In the genomic region with DNA sequence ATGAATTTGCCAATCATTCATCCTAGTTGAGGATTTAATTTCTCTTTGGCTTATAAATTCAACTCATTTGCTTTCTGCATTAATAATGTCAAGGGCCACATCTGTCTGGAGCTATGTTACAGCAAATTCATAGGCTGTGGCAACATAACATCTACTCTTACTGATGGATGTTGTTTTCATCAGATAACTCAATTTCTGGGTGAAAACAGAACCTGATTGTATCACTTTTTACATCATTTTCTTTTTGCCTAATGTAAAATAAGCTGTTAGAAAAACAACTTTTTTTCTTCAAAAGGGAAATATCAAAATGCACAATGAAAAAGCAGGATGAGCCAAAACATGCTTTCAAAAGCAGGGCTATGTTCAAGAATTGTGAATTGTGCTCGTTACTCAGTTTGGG, we compare ENCODE assay signal across 26 cellular contexts.
"Had no signal": no experiment of that assay in that cellular context is flagged by ENCODE, and none has a peak within 500 bp of the region (broad histone marks: within the 10 kb centered on the region; RNA-seq: fewer than 3 reads in every experiment).

No MANE protein-coding gene starts in this region.

- H3K4me2 ChIP-seq: hepatocyte had no signal

- H3K36me3 ChIP-seq: colonic mucosa, gastrocnemius medialis, heart left ventricle, heart right ventricle had no signal

- H3K4me1 ChIP-seq: colonic mucosa, esophagus muscularis mucosa, esophagus squamous epithelium, foreskin keratinocyte, gastrocnemius medialis, gastroesophageal sphincter had no signal

- ATAC-seq: effector memory CD8-positive, alpha-beta T cell; esophagus mucosa; foreskin keratinocyte; gastrocnemius medialis; gastroesophageal sphincter; heart left ventricle; heart right ventricle had no signal

- DNase-seq: colonic mucosa; cortex of kidney; dermis blood vessel endothelial cell; dorsolateral prefrontal cortex; effector CD4-positive, alpha-beta T cell; effector CD8-positive, alpha-beta T cell; effector memory CD4-positive, alpha-beta T cell; effector memory CD8-positive, alpha-beta T cell; endodermal cell; erythroblast; esophagus squamous epithelium; foreskin fibroblast; foreskin keratinocyte; foreskin melanocyte; gastrocnemius medialis; glutamatergic neuron; head of caudate nucleus; heart left ventricle; heart right ventricle had no signal

- H3K79me2 ChIP-seq: hepatocyte had no signal

- H3K9me3 ChIP-seq: colonic mucosa, esophagus muscularis mucosa, esophagus squamous epithelium, gastrocnemius medialis, gastroesophageal sphincter, heart left ventricle, heart right ventricle had no signal

- H3K27ac ChIP-seq: colonic mucosa, coronary artery, dorsolateral prefrontal cortex, epithelial cell of prostate, esophagus muscularis mucosa, esophagus squamous epithelium, foreskin keratinocyte, gastrocnemius medialis, gastroesophageal sphincter, heart left ventricle, heart right ventricle, hepatocyte had no signal

- H2AFZ ChIP-seq: hepatocyte had no signal

- H3K4me3 ChIP-seq: colonic mucosa, coronary artery, dorsolateral prefrontal cortex, esophagus muscularis mucosa, esophagus squamous epithelium, gastrocnemius medialis, gastroesophageal sphincter, heart left ventricle, heart right ventricle, hepatocyte had no signal

- FAIRE-seq: frontal cortex had no signal

- H3K27me3 ChIP-seq: colonic mucosa, dorsolateral prefrontal cortex, esophagus muscularis mucosa, esophagus squamous epithelium, foreskin keratinocyte, gastrocnemius medialis, gastroesophageal sphincter, heart left ventricle, heart right ventricle, hepatocyte had no signal
